Comparison of ENCODE assay signal across 9 cellular contexts in the genomic region with DNA sequence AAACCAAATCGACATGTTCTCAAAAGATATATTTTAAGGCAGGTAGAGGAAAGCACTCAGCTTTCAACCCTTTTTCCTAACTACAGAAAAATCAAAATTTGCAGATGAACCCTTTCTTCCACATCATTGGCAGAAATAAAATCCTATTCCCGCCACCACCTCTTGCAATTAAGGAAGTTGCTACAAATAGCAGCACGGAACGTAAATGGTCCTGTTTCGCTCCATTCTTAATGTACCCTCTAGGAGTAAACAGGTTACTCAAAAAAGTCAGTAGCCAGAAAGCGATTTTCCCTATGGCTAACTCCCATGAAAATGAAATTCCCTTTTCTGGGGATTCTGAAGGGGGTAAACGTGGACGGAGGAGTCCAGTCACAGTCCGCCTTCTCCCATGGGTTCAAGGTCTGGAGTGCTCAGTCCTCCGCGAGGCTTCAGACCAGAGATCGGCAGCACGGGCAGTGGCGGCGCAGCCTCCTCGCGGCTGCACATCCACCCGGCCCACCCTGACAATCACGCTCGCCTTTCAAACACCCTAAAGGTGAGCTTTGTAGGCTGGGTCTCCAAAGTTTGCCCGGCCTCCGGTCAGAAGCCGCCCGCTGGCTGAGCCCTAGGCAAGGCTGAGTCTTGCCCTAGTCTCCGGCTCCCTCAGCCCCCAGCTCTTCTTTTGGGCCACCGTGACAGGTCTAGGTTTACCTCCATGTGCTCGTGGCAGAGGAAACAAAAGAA. TPM values are rescaled to one million over a fixed set of nuclear protein-coding genes. Genes with fewer than 3 reads are reported as not detected.
A peak's percentile ranks its signal among the peaks of the same experiment; 100 is the strongest.
DNase-seq lines count a peak whose midpoint lies in the region; ATAC-seq, FAIRE-seq and TF ChIP-seq lines count a peak whose summit lies in the region.
"Had no signal": no experiment of that assay in that cellular context is flagged by ENCODE, and none has a peak within 500 bp of the region (broad histone marks: within the 10 kb centered on the region; RNA-seq: fewer than 3 reads in every experiment).

No MANE protein-coding gene starts in this region.

- TF ChIP-seq POLR2A in Raji (IDR thresholded peaks at IDR 0.05; ENCODE audit: insufficient read depth, low read depth, low read length) (peak; percentile 32; the same call in 1 of the 2 replicates), body of pancreas (IDR thresholded peaks at IDR 0.05) (no peak)

- WGBS in body of pancreas, 2 donors = 1 to 8% methylated on average over 8 to 26 of the region's 27 CpGs

- TF ChIP-seq CTCF in body of pancreas (IDR thresholded peaks at IDR 0.05) = no peak
- TF ChIP-seq CTCF in kidney (IDR thresholded peaks at IDR 0.05; ENCODE audit: borderline replicate concordance, extremely low read depth, insufficient read depth) = no peak

- peak; percentile 7 for DNase-seq in activated CD4-positive, alpha-beta T cell treated with anti-CD3 and anti-CD28 coated beads for 1 hour
- DNase-seq in activated CD4-positive, alpha-beta T cell treated with anti-CD3 and anti-CD28 coated beads, Interleukin-2, amount 50 U/mL, for 4 hours = no peak
- DNase-seq in body of pancreas (peak; percentile 2 to 19 (median 16)), kidney (no peak), SHP77 (lab: John Stamatoyannopoulos, UW) (no peak), Ammon's horn (ENCODE audit: low spot score) (no peak)
- peak; percentile 2 to 5 for DNase-seq in stimulated activated CD4-positive, alpha-beta T cell treated with anti-CD3 and anti-CD28 coated beads, Interleukin-2, amount 100 ng/mL, for 48 hours

- peak overlapping the region in 1 of 2 donors; percentile 48 for H3K4me3 ChIP-seq in body of pancreas
- H3K4me3 ChIP-seq in kidney (ENCODE audit: low read length in 2 of 2) = peak overlapping the region; percentile 69 to 73

- ATAC-seq in body of pancreas = no peak

- no peaks in the 10 kb centered on the region for H3K36me3 ChIP-seq in body of pancreas (replicated peaks in 1 of 2; ENCODE audit: insufficient read depth in 1 of 2, low read depth in 2 of 2)
- H3K36me3 ChIP-seq in kidney (ENCODE audit: control insufficient read depth in 1 of 2, insufficient read depth in 2 of 2, low read length in 2 of 2) = no peaks in the 10 kb centered on the region

- H3K4me1 ChIP-seq in body of pancreas (no peaks in the 10 kb centered on the region), kidney (ENCODE audit: control insufficient read depth in 1 of 2, insufficient read depth in 1 of 2, low read depth in 1 of 2, low read length in 2 of 2) (no peaks in the 10 kb centered on the region)

- H3K27ac ChIP-seq in body of pancreas = peak overlapping the region in 2 of 4 donors; percentile 93 to 98
- H3K27ac ChIP-seq in kidney (ENCODE audit: low read depth in 2 of 2, low read length in 2 of 2) = no peak overlapping the region

- no peaks in the 10 kb centered on the region for H3K9me3 ChIP-seq in body of pancreas
- H3K9me3 ChIP-seq in kidney (ENCODE audit: control insufficient read depth in 1 of 2, low read length in 2 of 2) = no peaks in the 10 kb centered on the region

- FAIRE-seq in kidney (lab: Jason Lieb, UNC) = no peak
- FAIRE-seq: endometrium had no signal

- H3K9ac ChIP-seq in kidney (ENCODE audit: low read length in 2 of 2) = peak overlapping the region; percentile 32 to 51

- intact Hi-C loops in body of pancreas (cut with DNase I) = no loop called here
- intact Hi-C loops in kidney (cut with DNase I) = no loop called here

- no peaks in the 10 kb centered on the region for H3K27me3 ChIP-seq in body of pancreas

RNA-seq across cellular contexts. Expression of a gene that starts 1.8 kb away (rescaled TPM):
- total RNA-seq in body of pancreas (10 to 100 TPM; 10.5 to 14.5 TPM), kidney (23.9 TPM)
- 10.1 TPM for polyA plus RNA-seq in kidney (ENCODE audit: insufficient read depth, low read depth, low replicate concordance)

RNA-seq across cellular contexts. Expression of a gene that starts 34.2 kb away (rescaled TPM):
- total RNA-seq in body of pancreas (not detected), kidney (not detected)
- not detected for polyA plus RNA-seq in kidney (ENCODE audit: insufficient read depth, low read depth, low replicate concordance)

Comparison
In these comparisons a context has a peak if more than half of its experiments do, and no peak if none do; other contexts are left out.
1. DNase-seq: peak in activated CD4-positive, alpha-beta T cell treated with anti-CD3 and anti-CD28 coated beads for 1 hour (single experiment), body of pancreas (4 of 4) and stimulated activated CD4-positive, alpha-beta T cell treated with anti-CD3 and anti-CD28 coated beads, Interleukin-2, amount 100 ng/mL, for 48 hours (2 of 2); none in activated CD4-positive, alpha-beta T cell treated with anti-CD3 and anti-CD28 coated beads, Interleukin-2, amount 50 U/mL, for 4 hours (0 of 2), kidney (single experiment), SHP77 (0 of 2) and Ammon's horn (single experiment).